ENCODE assay signal across 13 cellular contexts in genomic region chr2:96397756-96398525, GRCh38.
"Had no signal": no experiment of that assay in that cellular context is flagged by ENCODE, and none has a peak within 500 bp of the region (broad histone marks: within the 10 kb centered on the region; RNA-seq: fewer than 3 reads in every experiment).

No MANE protein-coding gene starts in this region.

- H3K9me3 ChIP-seq: esophagus muscularis mucosa, gastroesophageal sphincter, heart left ventricle, neutrophil, testis had no signal

- H3K4me1 ChIP-seq: esophagus muscularis mucosa, gastroesophageal sphincter, testis had no signal

- H3K36me3 ChIP-seq: esophagus muscularis mucosa, gastroesophageal sphincter, heart left ventricle, neutrophil had no signal

- DNase-seq: activated CD4-positive, alpha-beta T cell treated with anti-CD3 and anti-CD28 coated beads, Interleukin-2, amount 10 ng/mL, durations not matched to agents 24 days and 14 days; activated CD8-positive, alpha-beta T cell treated with anti-CD3 and anti-CD28 coated beads for 36 hours; effector CD8-positive, alpha-beta T cell; heart left ventricle; kidney glomerular epithelial cell; mesendoderm; naive thymus-derived CD8-positive, alpha-beta T cell; stimulated activated naive CD8-positive, alpha-beta T cell treated with anti-CD3 and anti-CD28 coated beads, Interleukin-15, amount 100 ng/mL, for 72 hours; T1000; testis had no signal

- H3K27me3 ChIP-seq: heart left ventricle, neutrophil, testis had no signal

- H3K4me3 ChIP-seq: esophagus muscularis mucosa, gastroesophageal sphincter, heart left ventricle, testis had no signal

- H3K27ac ChIP-seq: esophagus muscularis mucosa, gastroesophageal sphincter, neutrophil, testis had no signal

- ATAC-seq: activated CD8-positive, alpha-beta T cell treated with anti-CD3 and anti-CD28 coated beads for 36 hours; gastroesophageal sphincter; heart left ventricle; naive thymus-derived CD8-positive, alpha-beta T cell; stimulated activated naive CD8-positive, alpha-beta T cell treated with anti-CD3 and anti-CD28 coated beads, Interleukin-15, amount 100 ng/mL, for 72 hours had no signal
